26 cellular contexts compared by ENCODE assay signal in genomic region chr6:109062216-109062615, GRCh38.
"Had no signal": no experiment of that assay in that cellular context is flagged by ENCODE, and none has a peak within 500 bp of the region (broad histone marks: within the 10 kb centered on the region; RNA-seq: fewer than 3 reads in every experiment).

No MANE protein-coding gene starts in this region.

- ATAC-seq: activated CD4-positive, alpha-beta T cell treated with anti-CD3 and anti-CD28 coated beads for 36 hours; activated CD8-positive, alpha-beta memory T cell treated with anti-CD3 and anti-CD28 coated beads, Interleukin-2, amount 10 ng/mL, durations not matched to agents 7 days and 5 days; esophagus mucosa; foreskin keratinocyte; stimulated activated memory B cell treated with anti-CD40 and anti-IgM and Interleukin-4, amounts not matched to agents 10 μg/mL and 1 μg/mL and 100 μg/mL, for 72 hours; stimulated activated naive CD8-positive, alpha-beta T cell treated with anti-CD3 and anti-CD28 coated beads, Interleukin-15, amount 100 ng/mL, for 72 hours had no signal

- H3K36me3 Mint-ChIP-seq: activated CD8-positive, alpha-beta memory T cell treated with anti-CD3 and anti-CD28 coated beads, Interleukin-2, amount 10 ng/mL, durations not matched to agents 7 days and 5 days; brain; stimulated activated memory B cell treated with anti-CD40 and anti-IgM and Interleukin-4, amounts not matched to agents 10 μg/mL and 1 μg/mL and 100 μg/mL, for 72 hours had no signal

- H3K27me3 Mint-ChIP-seq: activated CD4-positive, alpha-beta T cell treated with anti-CD3 and anti-CD28 coated beads for 36 hours; activated CD8-positive, alpha-beta memory T cell treated with anti-CD3 and anti-CD28 coated beads, Interleukin-2, amount 10 ng/mL, durations not matched to agents 7 days and 5 days; activated naive CD8-positive, alpha-beta T cell; brain; stimulated activated memory B cell treated with anti-CD40 and anti-IgM and Interleukin-4, amounts not matched to agents 10 μg/mL and 1 μg/mL and 100 μg/mL, for 72 hours; stimulated activated naive CD8-positive, alpha-beta T cell treated with anti-CD3 and anti-CD28 coated beads, Interleukin-15, amount 100 ng/mL, for 72 hours had no signal

- H3K9me3 Mint-ChIP-seq: brain; endodermal cell; stimulated activated memory B cell treated with anti-CD40 and anti-IgM and Interleukin-4, amounts not matched to agents 10 μg/mL and 1 μg/mL and 100 μg/mL, for 72 hours; stimulated activated naive CD8-positive, alpha-beta T cell treated with anti-CD3 and anti-CD28 coated beads, Interleukin-15, amount 100 ng/mL, for 72 hours had no signal

- H3K27ac ChIP-seq: ascending aorta, cardiac muscle cell, foreskin keratinocyte, hepatocyte, pancreas, right atrium auricular region, tibial artery, upper lobe of right lung had no signal

- H3K9me3 ChIP-seq: ascending aorta, pancreas, right atrium auricular region, tibial artery, upper lobe of right lung had no signal

- DNase-seq: activated CD4-positive, alpha-beta T cell treated with anti-CD3 and anti-CD28 coated beads for 36 hours; activated CD4-positive, CD25-positive, alpha-beta regulatory T cell; activated CD8-positive, alpha-beta memory T cell treated with anti-CD3 and anti-CD28 coated beads, Interleukin-2, amount 10 ng/mL, durations not matched to agents 7 days and 5 days; activated CD8-positive, alpha-beta T cell treated with anti-CD3 and anti-CD28 coated beads, Interleukin-2, amount 10 ng/mL, durations not matched to agents 7 days and 5 days; activated naive CD4-positive, alpha-beta T cell; activated T-cell treated with anti-CD3 and anti-CD28 coated beads, Interleukin-2, amount 50 U/mL, for 48 hours; endodermal cell; foreskin keratinocyte; left cardiac atrium; pancreas; stimulated activated CD4-positive, alpha-beta T cell treated with anti-CD3 and anti-CD28 coated beads, Interleukin-1b, Interleukin-23, amount 100 ng/mL, for 48 hours; stimulated activated CD4-positive, alpha-beta T cell treated with anti-CD3 and anti-CD28 coated beads, Interleukin-4, amount 100 ng/mL, for 4 hours; stimulated activated CD8-positive, alpha-beta memory T cell treated with anti-CD3 and anti-CD28 coated beads, Interleukin-4, amount 100 ng/mL, for 48 hours; stimulated activated naive CD8-positive, alpha-beta T cell treated with anti-CD3 and anti-CD28 coated beads, Interleukin-15, amount 100 ng/mL, for 72 hours; T-helper 1 cell; tibial artery; upper lobe of right lung had no signal

- H3K36me3 ChIP-seq: ascending aorta, cardiac muscle cell, pancreas, right atrium auricular region, upper lobe of right lung had no signal

- H3K4me1 ChIP-seq: foreskin keratinocyte had no signal

- H3K27ac Mint-ChIP-seq: activated CD4-positive, alpha-beta T cell treated with anti-CD3 and anti-CD28 coated beads for 36 hours; activated CD8-positive, alpha-beta memory T cell treated with anti-CD3 and anti-CD28 coated beads, Interleukin-2, amount 10 ng/mL, durations not matched to agents 7 days and 5 days; activated CD8-positive, alpha-beta T cell treated with anti-CD3 and anti-CD28 coated beads, Interleukin-2, amount 10 ng/mL, durations not matched to agents 7 days and 5 days; brain; endodermal cell; stimulated activated memory B cell treated with anti-CD40 and anti-IgM and Interleukin-4, amounts not matched to agents 10 μg/mL and 1 μg/mL and 100 μg/mL, for 72 hours; stimulated activated naive CD8-positive, alpha-beta T cell treated with anti-CD3 and anti-CD28 coated beads, Interleukin-15, amount 100 ng/mL, for 72 hours had no signal

- H3K27me3 ChIP-seq: ascending aorta, cardiac muscle cell, foreskin keratinocyte, hepatocyte, pancreas, right atrium auricular region, tibial artery, upper lobe of right lung had no signal

- H3K4me3 Mint-ChIP-seq: activated CD4-positive, alpha-beta T cell treated with anti-CD3 and anti-CD28 coated beads for 36 hours; activated CD8-positive, alpha-beta memory T cell treated with anti-CD3 and anti-CD28 coated beads, Interleukin-2, amount 10 ng/mL, durations not matched to agents 7 days and 5 days; activated CD8-positive, alpha-beta T cell treated with anti-CD3 and anti-CD28 coated beads, Interleukin-2, amount 10 ng/mL, durations not matched to agents 7 days and 5 days; activated naive CD8-positive, alpha-beta T cell; brain; endodermal cell; stimulated activated memory B cell treated with anti-CD40 and anti-IgM and Interleukin-4, amounts not matched to agents 10 μg/mL and 1 μg/mL and 100 μg/mL, for 72 hours; stimulated activated naive CD8-positive, alpha-beta T cell treated with anti-CD3 and anti-CD28 coated beads, Interleukin-15, amount 100 ng/mL, for 72 hours had no signal

- H3K4me3 ChIP-seq: ascending aorta, cardiac muscle cell, hepatocyte, pancreas, right atrium auricular region, smooth muscle cell, tibial artery, upper lobe of right lung had no signal
